21 cellular contexts compared by ENCODE assay signal in the genomic region with DNA sequence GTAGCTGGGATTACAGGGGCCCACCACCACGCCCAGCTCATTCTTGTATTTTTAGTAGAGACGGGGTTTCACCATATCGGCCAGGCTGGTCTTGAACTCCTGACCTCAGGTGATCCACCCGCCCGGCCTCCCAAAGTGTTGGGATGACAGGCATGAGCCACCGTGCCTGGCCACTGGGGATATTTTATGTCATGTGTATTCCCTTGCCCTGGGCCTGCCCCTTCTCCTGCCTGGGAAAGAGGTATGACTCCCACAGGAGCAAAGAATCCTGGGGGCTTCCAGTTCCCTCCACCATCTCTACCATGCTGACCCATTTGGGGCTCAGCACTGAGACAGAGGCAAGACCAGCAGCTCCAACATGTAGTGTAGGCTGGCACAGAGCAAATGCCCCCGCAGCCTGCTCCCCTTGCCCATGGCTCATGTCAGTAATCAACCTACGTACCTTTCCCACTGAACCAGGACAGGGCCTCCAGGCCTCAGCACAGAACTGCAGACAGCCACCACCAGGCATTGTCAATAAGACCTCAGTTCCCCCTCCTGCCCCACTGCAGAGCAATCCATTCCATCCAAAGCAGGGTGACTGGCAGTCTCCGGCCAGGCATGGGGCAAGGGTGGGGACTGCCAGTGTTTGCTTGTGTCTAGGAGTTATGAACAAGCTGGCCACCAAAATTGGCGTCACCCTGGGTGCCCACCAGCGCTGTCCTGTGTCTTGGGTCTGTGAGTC. TPM values are rescaled to one million over a fixed set of nuclear protein-coding genes. Genes with fewer than 3 reads are reported as not detected.
"Had no signal": no experiment of that assay in that cellular context is flagged by ENCODE, and none has a peak within 500 bp of the region (broad histone marks: within the 10 kb centered on the region; RNA-seq: fewer than 3 reads in every experiment).

No MANE protein-coding gene starts in this region.

- H3K27me3 ChIP-seq: dorsolateral prefrontal cortex, sigmoid colon, thyroid gland had no signal

- H3K27ac ChIP-seq: dorsolateral prefrontal cortex, parathyroid adenoma, thyroid gland, WERI-Rb-1 had no signal

- ATAC-seq: esophagus mucosa had no signal

- H3K27me3 Mint-ChIP-seq: activated naive CD8-positive, alpha-beta T cell treated with anti-CD3 and anti-CD28 coated beads for 36 hours; central memory CD8-positive, alpha-beta T cell; effector memory CD8-positive, alpha-beta T cell; stimulated activated naive CD8-positive, alpha-beta T cell treated with anti-CD3 and anti-CD28 coated beads, Interleukin-15, Interleukin-2, amounts not matched to agents 100 ng/mL and 50 ng/mL, for 24 hours; T-cell had no signal

- H3K27ac Mint-ChIP-seq: activated naive CD8-positive, alpha-beta T cell treated with anti-CD3 and anti-CD28 coated beads for 36 hours; nephron progenitor cell; stimulated activated naive CD8-positive, alpha-beta T cell treated with anti-CD3 and anti-CD28 coated beads, Interleukin-15, Interleukin-2, amounts not matched to agents 100 ng/mL and 50 ng/mL, for 24 hours; T-cell had no signal

- H3K79me2 ChIP-seq: parathyroid adenoma had no signal

- DNase-seq: activated CD4-positive, alpha-beta T cell treated with anti-CD3 and anti-CD28 coated beads, Interleukin-2, amount 50 U/mL, for 1 hour; activated CD4-positive, CD25-positive, alpha-beta regulatory T cell treated with anti-CD3 and anti-CD28 coated beads, Interleukin-2, amount 50 U/mL, for 72 hours; foreskin melanocyte; midbrain; nephron progenitor cell; sigmoid colon; stimulated activated CD4-positive, alpha-beta T cell treated with anti-CD3 and anti-CD28 coated beads, Interleukin-4, amount 100 ng/mL, for 1 hour; substantia nigra; thyroid gland; WERI-Rb-1 had no signal

- H3K4me3 Mint-ChIP-seq: activated naive CD8-positive, alpha-beta T cell treated with anti-CD3 and anti-CD28 coated beads for 36 hours; activated T-helper 1 cell treated with anti-CD3 and anti-CD28 coated beads, Interleukin-12 subunit alpha, Interleukin-12 subunit beta, Interleukin-2, Interleukin-4 antibody, amounts not matched to agents 30 ng/mL and 10 ng/mL and 1 ng/mL, durations not matched to agents 14 hours and 24 hours and 36 hours; nephron progenitor cell; stimulated activated naive CD8-positive, alpha-beta T cell treated with anti-CD3 and anti-CD28 coated beads, Interleukin-15, Interleukin-2, amounts not matched to agents 100 ng/mL and 50 ng/mL, for 24 hours; T-cell; T-helper 2 cell treated with Interferon-gamma antibody and Interleukin-4, amounts not matched to agents 5 μg/mL and 100 μg/mL, for 36 hours had no signal

- H3K4me3 ChIP-seq: dorsolateral prefrontal cortex, sigmoid colon, thyroid gland had no signal

- H3K9me3 Mint-ChIP-seq: activated naive CD8-positive, alpha-beta T cell treated with anti-CD3 and anti-CD28 coated beads for 36 hours; activated T-helper 1 cell treated with anti-CD3 and anti-CD28 coated beads, Interleukin-12 subunit alpha, Interleukin-12 subunit beta, Interleukin-2, Interleukin-4 antibody, amounts not matched to agents 30 ng/mL and 10 ng/mL and 1 ng/mL, durations not matched to agents 14 hours and 24 hours and 36 hours; central memory CD8-positive, alpha-beta T cell; effector memory CD8-positive, alpha-beta T cell; nephron progenitor cell; stimulated activated naive CD8-positive, alpha-beta T cell treated with anti-CD3 and anti-CD28 coated beads, Interleukin-15, Interleukin-2, amounts not matched to agents 100 ng/mL and 50 ng/mL, for 24 hours; T-cell; T-helper 2 cell treated with Interferon-gamma antibody and Interleukin-4, amounts not matched to agents 5 μg/mL and 100 μg/mL, for 36 hours had no signal

- H3K4me1 ChIP-seq: parathyroid adenoma, thyroid gland had no signal

- H3K9ac ChIP-seq: parathyroid adenoma had no signal

- H3K36me3 ChIP-seq: WERI-Rb-1 had no signal

- H2AFZ ChIP-seq: parathyroid adenoma had no signal

- H3K9me3 ChIP-seq: sigmoid colon, thyroid gland had no signal

RNA-seq across cellular contexts. Expression of a gene that starts 35.2 kb away (rescaled TPM):
- total RNA-seq: activated T-helper 1 cell treated with anti-CD3 and anti-CD28 coated beads, Interleukin-12 subunit alpha, Interleukin-12 subunit beta, Interleukin-2, Interleukin-4 antibody, amounts not matched to agents 30 ng/mL and 10 ng/mL and 1 ng/mL, durations not matched to agents 14 hours and 24 hours and 36 hours; esophagus mucosa; liver had no signal
